In the genomic region with DNA sequence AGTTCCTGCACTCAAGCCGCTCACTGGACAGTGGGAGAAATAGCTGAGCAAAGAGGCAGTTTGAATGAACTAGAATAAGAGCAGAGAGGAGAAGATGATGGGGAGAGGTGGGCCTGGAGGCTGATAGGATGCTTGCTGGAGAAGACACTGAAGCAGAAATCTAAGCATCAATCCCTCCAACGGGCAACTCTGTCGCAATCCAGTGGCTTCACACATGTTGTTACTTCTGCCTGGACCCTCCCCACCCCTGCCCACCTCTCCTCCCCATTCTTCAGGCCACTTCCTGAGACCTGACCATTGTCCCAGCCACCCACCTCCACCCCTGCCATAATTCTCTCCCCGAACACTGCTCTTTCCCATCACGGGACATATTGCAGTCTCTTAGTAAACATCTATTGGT, we compare ENCODE assay signal across 16 cellular contexts.
A peak's percentile ranks its signal among the peaks of the same experiment; 100 is the strongest.
DNase-seq lines count a peak whose midpoint lies in the region; ATAC-seq and TF ChIP-seq lines count a peak whose summit lies in the region.
"Had no signal": no experiment of that assay in that cellular context is flagged by ENCODE, and none has a peak within 500 bp of the region (broad histone marks: within the 10 kb centered on the region; RNA-seq: fewer than 3 reads in every experiment).

No MANE protein-coding gene starts in this region.

- H3K9me3 ChIP-seq in lower lobe of right lung = no peaks in the 10 kb centered on the region
- H3K9me3 ChIP-seq: BLaER1 had no signal

- H3K4me1 ChIP-seq in lower lobe of right lung = no peaks in the 10 kb centered on the region

- TF ChIP-seq CTCF in NB4 (IDR thresholded peaks at IDR 0.05; ENCODE audit: low read depth, low read length) (no peak), lower lobe of right lung (IDR thresholded peaks at IDR 0.05) (no peak)

- H3K27ac ChIP-seq in epithelial cell of prostate = peak overlapping the region; percentile 67
- peak overlapping the region; percentile 67 for H3K27ac ChIP-seq in substantia nigra (ENCODE audit: low read depth, low read length, poor library complexity, severe bottlenecking)
- no peak overlapping the region for H3K27ac ChIP-seq in lower lobe of right lung
- H3K27ac ChIP-seq: BLaER1 had no signal

- intact Hi-C loops in lower lobe of right lung (cut with DNase I) = no loop called here

- no peaks in the 10 kb centered on the region for H3K36me3 ChIP-seq in lower lobe of right lung
- H3K36me3 ChIP-seq: BLaER1 had no signal

- DNase-seq in SKM-1 treated with dmso at 0.1 percent for 144 hours (lab: John Stamatoyannopoulos, UW; ENCODE audit: unreplicated experiment) (peak; percentile 8), SKM-1 (lab: John Stamatoyannopoulos, UW; ENCODE audit: unreplicated experiment) (no peak), NB4 (ENCODE audit: low read depth) (peak; percentile 71), epithelial cell of prostate (ENCODE audit: low read depth, low spot score) (no peak), substantia nigra (lab: John Stamatoyannopoulos, UW) (no peak), lower lobe of right lung (no peak)
- no peak for DNase-seq in activated naive CD4-positive, alpha-beta T cell (lab: John Stamatoyannopoulos, UW)
- DNase-seq: 8988T, HFFc6, Karpas-422, NCI-H1417 treated with DMSO at 0.1 percent for 48 hours, NCI-H1930, NCI-H2171 treated with DMSO at 0.1 percent for 48 hours, NCI-H446 treated with DMSO at 0.1 percent for 48 hours had no signal

- ATAC-seq in GM21390 (IDR thresholded peaks at IDR 0.05; ENCODE audit: unreplicated experiment) = no peak
- ATAC-seq in lower lobe of right lung = no peak

- TF ChIP-seq POLR2A in NB4 (IDR thresholded peaks at IDR 0.05; ENCODE audit: extremely low read depth, insufficient read length) = no peak

- H3K4me3 ChIP-seq in NB4 (ENCODE audit: low read depth, low read length) (no peak overlapping the region), lower lobe of right lung (no peak overlapping the region)
- H3K4me3 ChIP-seq: BLaER1 had no signal

- H3K27me3 ChIP-seq in lower lobe of right lung (ENCODE audit: low read depth) = no peaks in the 10 kb centered on the region
- H3K27me3 ChIP-seq: BLaER1 had no signal

Comparison
In these comparisons a context has a peak if more than half of its experiments do, and no peak if none do; other contexts are left out.
1. DNase-seq: peak in SKM-1 treated with dmso at 0.1 percent for 144 hours (single experiment) and NB4 (single experiment); none in SKM-1 (single experiment), epithelial cell of prostate (single experiment), substantia nigra (0 of 49), lower lobe of right lung (single experiment) and activated naive CD4-positive, alpha-beta T cell (0 of 4).